Comparison of ENCODE assay signal across 8 cellular contexts in genomic region chr19:56393119-56394012, GRCh38. TPM values are rescaled to one million over a fixed set of nuclear protein-coding genes. Genes with fewer than 3 reads are reported as not detected.
DNase-seq lines count a peak whose midpoint lies in the region; ATAC-seq and TF ChIP-seq lines count a peak whose summit lies in the region.

ZNF582 (minus strand) TSS chr19:56393534; CDS start chr19:56391752, 1,782 bp downstream.

- peak within 1 kb of the TSS; percentile 75 for H3K4me3 ChIP-seq in OCI-LY3 (ENCODE audit: low read length)

- peaks cover 6% of the 10 kb centered on the region for H3K4me1 Mint-ChIP-seq in CD4-positive, alpha-beta T cell (ENCODE audit: low read depth)
- H3K4me1 Mint-ChIP-seq in naive thymus-derived CD8-positive, alpha-beta T cell = peaks cover 6 to 20% (median 11%) of the 10 kb centered on the region in 4 donors
- peaks cover 6 to 11% of the 10 kb centered on the region in 2 donors for H3K4me1 Mint-ChIP-seq in stimulated activated naive B cell treated with anti-CD40 and anti-IgM and Interleukin-4, amounts not matched to agents 10 μg/mL and 1 μg/mL and 100 μg/mL, for 72 hours

- intact Hi-C loops in CD4-positive, alpha-beta T cell (cut with DNase I, micrococcal nuclease) = loop anchor here (1.0 to 10.0 kb wide), 10 partner anchors 10 to 1761 kb away; partner anchors contain the start of genes ZNF835 (in 2 of the 2), ZFP28 (in 1 of the 2), ZNF329 (in 1 of the 2) and ZNF460 (in 1 of the 2)

- no peaks in the 10 kb centered on the region for H4K20me1 ChIP-seq in OCI-LY3 (ENCODE audit: insufficient read depth, low read length)

- peaks cover 33% of the 10 kb centered on the region for H3K9me3 ChIP-seq in CD4-positive, alpha-beta T cell (ENCODE audit: control insufficient read depth, low read length)
- H3K9me3 ChIP-seq in OCI-LY3 (ENCODE audit: insufficient read depth, low read length) = peaks cover 24% of the 10 kb centered on the region

- TF ChIP-seq CTCF in CD4-positive, alpha-beta T cell (IDR thresholded peaks at IDR 0.05) = peak; percentile 80
- peak; percentile 52 for TF ChIP-seq CTCF in OCI-LY3 (IDR thresholded peaks at IDR 0.05; ENCODE audit: low read depth, low read length)

- H3K4me3 Mint-ChIP-seq in CD4-positive, alpha-beta T cell = peak within 1 kb of the TSS; percentile 97
- peak within 1 kb of the TSS; percentile 93 to 100 (median 99) for H3K4me3 Mint-ChIP-seq in naive thymus-derived CD8-positive, alpha-beta T cell
- H3K4me3 Mint-ChIP-seq in stimulated activated naive B cell treated with anti-CD40 and anti-IgM and Interleukin-4, amounts not matched to agents 10 μg/mL and 1 μg/mL and 100 μg/mL, for 72 hours = peak within 1 kb of the TSS; percentile 88 to 100

- H3K27ac ChIP-seq in CD4-positive, alpha-beta T cell (ENCODE audit: low read depth, low read length) = peak within 1 kb of the TSS; percentile 92
- H3K27ac ChIP-seq in OCI-LY3 (ENCODE audit: low read length) = peak within 1 kb of the TSS; percentile 23; the same call in 1 of the 2 replicates

- peaks cover 13% of the 10 kb centered on the region for H3K36me3 ChIP-seq in OCI-LY3 (replicated peaks; ENCODE audit: low read depth, low read length)

- peak; percentile 97 for ATAC-seq in CD4-positive, alpha-beta T cell (ENCODE audit: poor library complexity)
- ATAC-seq in GM19438 (IDR thresholded peaks at IDR 0.05; ENCODE audit: low read depth, unreplicated experiment) = peak; percentile 87
- ATAC-seq in naive thymus-derived CD8-positive, alpha-beta T cell = peak; percentile 97
- ATAC-seq in stimulated activated naive B cell treated with anti-CD40 and anti-IgM and Interleukin-4, amounts not matched to agents 10 μg/mL and 1 μg/mL and 100 μg/mL, for 72 hours (replicated peaks) = peak; percentile 98 to 99

- no peaks in the 10 kb centered on the region for H3K4me1 ChIP-seq in OCI-LY3 (ENCODE audit: low read length)

- CTCF ChIA-PET in CD4-positive, alpha-beta T cell (lab: Charles Lee) = interaction anchor here (1.0 to 1.5 kb wide), 5 partner anchors 8 to 1799 kb away, joined by 3 to 5 read pairs (median 3); partner anchors contain the start of genes ZFP28 and ZNF583

- POLR2A ChIA-PET in CD4-positive, alpha-beta T cell (lab: Charles Lee) = interaction anchor here (0.8 to 3.7 kb wide), 3 partner anchors 10 to 79 kb away, joined by 3 to 23 read pairs (median 3); partner anchors contain the start of genes ZNF583 and ZSCAN5A
- POLR2A ChIA-PET in naive thymus-derived CD8-positive, alpha-beta T cell (lab: Charles Lee) = interaction anchor here (1.0 to 2.5 kb wide), 5 partner anchors 11 to 279 kb away, joined by 3 to 16 read pairs (median 4); partner anchors contain the start of genes ZNF471, ZNF583, ZNF835 and ZSCAN5A

- H3K27me3 Mint-ChIP-seq in CD4-positive, alpha-beta T cell = no peaks in the 10 kb centered on the region
- no peaks in the 10 kb centered on the region for H3K27me3 Mint-ChIP-seq in naive thymus-derived CD8-positive, alpha-beta T cell
- no peaks in the 10 kb centered on the region for H3K27me3 Mint-ChIP-seq in stimulated activated naive B cell treated with anti-CD40 and anti-IgM and Interleukin-4, amounts not matched to agents 10 μg/mL and 1 μg/mL and 100 μg/mL, for 72 hours

- peak within 1 kb of the TSS; percentile 38; the same call in 1 of the 2 replicates for H2AFZ ChIP-seq in OCI-LY3 (ENCODE audit: low read depth, low read length)

- H3K79me2 ChIP-seq in OCI-LY3 (ENCODE audit: low read length) = no peaks in the 10 kb centered on the region

- H3K4me2 ChIP-seq in OCI-LY3 (ENCODE audit: low read length) = peak within 1 kb of the TSS; percentile 46

- peak; percentile 83 to 94 (median 88) for DNase-seq in CD4-positive, alpha-beta T cell
- DNase-seq in HK-2 (ENCODE audit: unreplicated experiment) = peak; percentile 94
- peak; percentile 74 to 81 for DNase-seq in activated T-helper 1 cell treated with anti-CD3 and anti-CD28 coated beads, Interleukin-2, amount 50 U/mL, for 16 hours (ENCODE audit: low read depth in 1 of 2, low spot score in 1 of 2)
- DNase-seq in fibroblast of peridontal ligament (ENCODE audit: extremely low read depth) = peak; percentile 96
- DNase-seq in naive thymus-derived CD8-positive, alpha-beta T cell = peak; percentile 81 to 98 (median 90)
- peak; percentile 94 for DNase-seq in stimulated activated naive B cell treated with anti-CD40 and anti-IgM and Interleukin-4, amounts not matched to agents 10 μg/mL and 1 μg/mL and 100 μg/mL, for 72 hours

- peaks cover 89% of the 10 kb centered on the region for H3K36me3 Mint-ChIP-seq in CD4-positive, alpha-beta T cell (ENCODE audit: low read depth)
- H3K36me3 Mint-ChIP-seq in naive thymus-derived CD8-positive, alpha-beta T cell = peaks cover 46 to 78% (median 59%) of the 10 kb centered on the region in 3 donors
- H3K36me3 Mint-ChIP-seq in stimulated activated naive B cell treated with anti-CD40 and anti-IgM and Interleukin-4, amounts not matched to agents 10 μg/mL and 1 μg/mL and 100 μg/mL, for 72 hours = peaks cover 67 to 76% of the 10 kb centered on the region in 2 donors

- peak within 1 kb of the TSS; percentile 78 for H3K27ac Mint-ChIP-seq in CD4-positive, alpha-beta T cell
- H3K27ac Mint-ChIP-seq in naive thymus-derived CD8-positive, alpha-beta T cell = peak within 1 kb of the TSS; percentile 92 to 99 (median 96)
- H3K27ac Mint-ChIP-seq in stimulated activated naive B cell treated with anti-CD40 and anti-IgM and Interleukin-4, amounts not matched to agents 10 μg/mL and 1 μg/mL and 100 μg/mL, for 72 hours = peak within 1 kb of the TSS; percentile 100

- H3K27me3 ChIP-seq in CD4-positive, alpha-beta T cell (ENCODE audit: control insufficient read depth, insufficient read depth, low read length) = no peaks in the 10 kb centered on the region
- H3K27me3 ChIP-seq in OCI-LY3 (ENCODE audit: low read depth, low read length) = no peaks in the 10 kb centered on the region

- H3K9ac ChIP-seq in OCI-LY3 (ENCODE audit: low read length) = peak within 1 kb of the TSS; percentile 51; the same call in 1 of the 2 replicates

- H3K9me3 Mint-ChIP-seq in CD4-positive, alpha-beta T cell = peaks cover 21% of the 10 kb centered on the region
- peaks cover 15 to 82% (median 57%) of the 10 kb centered on the region in 9 donors for H3K9me3 Mint-ChIP-seq in naive thymus-derived CD8-positive, alpha-beta T cell
- peaks cover 34 to 39% of the 10 kb centered on the region in 2 donors for H3K9me3 Mint-ChIP-seq in stimulated activated naive B cell treated with anti-CD40 and anti-IgM and Interleukin-4, amounts not matched to agents 10 μg/mL and 1 μg/mL and 100 μg/mL, for 72 hours

RNA-seq across cellular contexts. Expression of gene ZNF582, which starts in this region (rescaled TPM):
- 1 to 10 TPM; 1.5 to 1.8 TPM for total RNA-seq in CD4-positive, alpha-beta T cell
- total RNA-seq in naive thymus-derived CD8-positive, alpha-beta T cell = 1 to 10 TPM; 5.8 to 7.1 TPM
- polyA plus RNA-seq in naive thymus-derived CD8-positive, alpha-beta T cell = 1 to 10 TPM; 5.6 to 6.8 (median 6.5) TPM

Comparison
In these comparisons a context has a peak if more than half of its experiments do, and no peak if none do; other contexts are left out.
1. Peak in every context shown above with its lines: DNase-seq, ATAC-seq, H3K4me3 ChIP-seq and H3K27ac ChIP-seq.